Comparison of ENCODE assay signal across 19 cellular contexts in genomic region chr11:13102575-13102840, GRCh38.
DNase-seq lines count a peak whose midpoint lies in the region; ATAC-seq, FAIRE-seq and TF ChIP-seq lines count a peak whose summit lies in the region.
"Had no signal": no experiment of that assay in that cellular context is flagged by ENCODE, and none has a peak within 500 bp of the region (broad histone marks: within the 10 kb centered on the region; RNA-seq: fewer than 3 reads in every experiment).

No MANE protein-coding gene starts in this region.

- intact Hi-C loops in K562 (cut with micrococcal nuclease): no loop called here
- intact Hi-C loops in HepG2 (cut with micrococcal nuclease; ENCODE audit: unreplicated experiment): no loop called here

- no peaks in the 10 kb centered on the region for H3K79me2 ChIP-seq in K562 (ENCODE audit: control insufficient read depth, insufficient read depth, low read length)
- H3K79me2 ChIP-seq in neural progenitor cell (ENCODE audit: low read depth): no peaks in the 10 kb centered on the region
- no peaks in the 10 kb centered on the region for H3K79me2 ChIP-seq in HepG2 (ENCODE audit: insufficient read depth, low read length)

- H3K4me1 Mint-ChIP-seq in neural progenitor cell (peaks cover 22% of the 10 kb centered on the region), osteocyte (ENCODE audit: unreplicated experiment) (no peaks in the 10 kb centered on the region)

- H3K4me3 ChIP-seq in K562 (no peak overlapping the region), neural progenitor cell (no peak overlapping the region), HepG2 (replicated peaks in 1 of 3; ENCODE audit: insufficient read depth in 1 of 3, low read depth in 2 of 3, low read length in 3 of 3) (no peak overlapping the region)
- H3K4me3 ChIP-seq: Peyer's patch had no signal

- POLR2A ChIA-PET in K562 (lab: Yijun Ruan, JAX) (interaction anchor here (0.5 to 1.2 kb wide), 4 partner anchors 12 to 41 kb away, joined by 3 to 4 read pairs (median 3); no protein-coding TSS in a partner anchor), HepG2 (lab: Yijun Ruan, JAX) (no interaction called here)

- H3K9ac ChIP-seq in K562 (ENCODE audit: insufficient read depth in 1 of 2, low read depth in 2 of 2, low read length in 2 of 2): no peak overlapping the region
- H3K9ac ChIP-seq in neural progenitor cell: no peak overlapping the region
- H3K9ac ChIP-seq in HepG2 (ENCODE audit: insufficient read depth, low read depth, low read length): no peak overlapping the region

- H4K20me1 ChIP-seq in K562 (replicated peaks; ENCODE audit: control insufficient read depth, insufficient read depth, low read length) (no peaks in the 10 kb centered on the region), neural progenitor cell (ENCODE audit: low read depth) (no peaks in the 10 kb centered on the region), HepG2 (ENCODE audit: insufficient read depth, low read length) (no peaks in the 10 kb centered on the region)

- H3K27ac Mint-ChIP-seq in neural progenitor cell: no peak overlapping the region
- no peak overlapping the region for H3K27ac Mint-ChIP-seq in osteocyte (ENCODE audit: unreplicated experiment)

- H3K36me3 Mint-ChIP-seq in neural progenitor cell (no peaks in the 10 kb centered on the region), osteocyte (ENCODE audit: unreplicated experiment) (no peaks in the 10 kb centered on the region)

- no peaks in the 10 kb centered on the region for H3K27me3 ChIP-seq in K562 (ENCODE audit: control insufficient read depth in 2 of 2, insufficient read depth in 2 of 2, low read length in 2 of 2)
- no peaks in the 10 kb centered on the region for H3K27me3 ChIP-seq in neural progenitor cell
- no peaks in the 10 kb centered on the region; a peak in 1 of 5 replicates for H3K27me3 ChIP-seq in HepG2 (ENCODE audit: control insufficient read depth in 1 of 2, insufficient read depth in 2 of 2, low read length in 2 of 2)
- H3K27me3 ChIP-seq: Peyer's patch had no signal

- TF ChIP-seq EP300 in K562 (IDR thresholded peaks at IDR 0.05; ENCODE audit: low read length): no peak
- TF ChIP-seq EP300 in HepG2 (IDR thresholded peaks at IDR 0.05; ENCODE audit: low read depth in 2 of 2, low read length in 2 of 2): no peak
- TF ChIP-seq EP300 in HepG2 (CRISPR knock-in tag; IDR thresholded peaks at IDR 0.05; ENCODE audit: borderline replicate concordance): no peak

- TF ChIP-seq RAD21 in K562 (CRISPR knock-in tag; conservative IDR thresholded peaks at IDR 0.05 in 1 of 2, IDR thresholded peaks at IDR 0.05 in 1 of 2) (no peak), HepG2 (CRISPR knock-in tag; IDR thresholded peaks at IDR 0.05) (no peak)

- H3K9me3 Mint-ChIP-seq in neural progenitor cell: no peaks in the 10 kb centered on the region
- no peaks in the 10 kb centered on the region for H3K9me3 Mint-ChIP-seq in osteocyte (ENCODE audit: unreplicated experiment)

- H3K4me3 Mint-ChIP-seq in neural progenitor cell (no peak overlapping the region), osteocyte (ENCODE audit: unreplicated experiment) (no peak overlapping the region)

- ATAC-seq in GM19324 (IDR thresholded peaks at IDR 0.05; ENCODE audit: low FRiP score, unreplicated experiment): peak; percentile 5
- no peak for ATAC-seq in K562
- ATAC-seq in HepG2: no peak
- no peak for ATAC-seq in GM18519 (IDR thresholded peaks at IDR 0.05; ENCODE audit: low FRiP score, unreplicated experiment)
- ATAC-seq: HCT116 had no signal

- H3K4me2 ChIP-seq in K562 (ENCODE audit: insufficient read depth, low read length) (no peak overlapping the region), neural progenitor cell (peak overlapping the region; percentile 34), HepG2 (ENCODE audit: low read depth, low read length) (no peak overlapping the region)

- H3K4me1 ChIP-seq in K562 (replicated peaks in 1 of 2; ENCODE audit: control insufficient read depth in 2 of 2, insufficient read depth in 2 of 2, low read length in 2 of 2): peaks cover 31 to 54% of the 10 kb centered on the region in 2 experiments
- peaks cover 46% of the 10 kb centered on the region for H3K4me1 ChIP-seq in neural progenitor cell
- H3K4me1 ChIP-seq in HepG2 (ENCODE audit: insufficient read depth, low read length): peaks cover 41% of the 10 kb centered on the region
- H3K4me1 ChIP-seq: Peyer's patch had no signal

- no peak for TF ChIP-seq POLR2A in K562 (conservative IDR thresholded peaks at IDR 0.05)
- TF ChIP-seq POLR2A in HepG2 (IDR thresholded peaks at IDR 0.05; ENCODE audit: insufficient read depth in 1 of 2, low read depth in 2 of 2, low read length in 2 of 2): no peak

- BruUV-seq in K562 (replicated peaks; lab: Mats Ljungman, UMichigan) (no TSS peak), HepG2 (replicated peaks; lab: Mats Ljungman, UMichigan) (no TSS peak)

- peak overlapping the region; percentile 48; the same call in 2 of the 3 replicates for H3K27ac ChIP-seq in K562 (ENCODE audit: extremely low read depth, low read depth, low read length)
- peak overlapping the region; percentile 77 for H3K27ac ChIP-seq in neural progenitor cell
- no peak overlapping the region for H3K27ac ChIP-seq in HepG2 (ENCODE audit: extremely low read length, insufficient read depth, low read length)
- H3K27ac ChIP-seq: C4-2B, Peyer's patch had no signal

- H3K9me3 ChIP-seq in K562 (replicated peaks; ENCODE audit: control insufficient read depth, insufficient read depth, low read depth, low read length) (no peaks in the 10 kb centered on the region; the same call in 1 of the 2 replicates), neural progenitor cell (ENCODE audit: low read depth) (no peaks in the 10 kb centered on the region), HepG2 (ENCODE audit: low read length) (no peaks in the 10 kb centered on the region)
- H3K9me3 ChIP-seq: Peyer's patch had no signal

- no peaks in the 10 kb centered on the region for H3K36me3 ChIP-seq in K562 (ENCODE audit: control insufficient read depth, insufficient read depth, low read length)
- H3K36me3 ChIP-seq in neural progenitor cell: no peaks in the 10 kb centered on the region
- no peaks in the 10 kb centered on the region for H3K36me3 ChIP-seq in HepG2 (replicated peaks in 1 of 2; ENCODE audit: control insufficient read depth in 1 of 2, insufficient read depth in 2 of 2, low read length in 2 of 2)
- H3K36me3 ChIP-seq: Peyer's patch had no signal

- DNase-seq in K562 (ENCODE audit: extremely low read depth in 1 of 4, low spot score in 3 of 4): no peak
- peak; percentile 6 for DNase-seq in fibroblast of peridontal ligament (ENCODE audit: extremely low read depth)
- DNase-seq in neural progenitor cell (ENCODE audit: low spot score): no peak
- no peak for DNase-seq in HepG2 (ENCODE audit: low spot score)
- DNase-seq in osteocyte (ENCODE audit: extremely low spot score, unreplicated experiment): no peak
- DNase-seq in NCI-H82 treated with DMSO at 0.1 percent for 48 hours (lab: John Stamatoyannopoulos, UW; ENCODE audit: unreplicated experiment): no peak
- DNase-seq: AML-193, DMS79, Kasumi-1, NCI-H1694, NCI-H2171, NCI-H345, NCI-H524, Peyer's patch had no signal

- FAIRE-seq in K562 (lab: Jason Lieb, UNC) (no peak), HepG2 (lab: Jason Lieb, UNC) (no peak)
- FAIRE-seq: HTR-8/SVneo had no signal

- WGBS in K562 (ENCODE audit: insufficient coverage, low coverage, missing lambda C conversion rate): 28% methylated on average over 2 of the region's 2 CpGs
- 50% methylated on average over 2 of the region's 2 CpGs for WGBS in HepG2 (ENCODE audit: low lambda C conversion rate)

- TF ChIP-seq CTCF in K562 (IDR thresholded peaks at IDR 0.05 in 2 of 3, conservative IDR thresholded peaks at IDR 0.05 in 1 of 3; ENCODE audit: insufficient read depth in 2 of 3, low read depth in 1 of 3, low read length in 3 of 3) (no peak), neural progenitor cell (IDR thresholded peaks at IDR 0.05) (no peak), HepG2 (CRISPR knock-in tag; IDR thresholded peaks at IDR 0.05) (no peak), osteocyte (IDR thresholded peaks at IDR 0.05) (no peak)

- peak overlapping the region; percentile 86 for H2AFZ ChIP-seq in K562 (ENCODE audit: low read depth, low read length)
- peak overlapping the region; percentile 52 for H2AFZ ChIP-seq in neural progenitor cell (replicated peaks)
- no peak overlapping the region for H2AFZ ChIP-seq in HepG2 (ENCODE audit: low read length)

- H3K27me3 Mint-ChIP-seq in neural progenitor cell (ENCODE audit: insufficient read depth, low read depth): peaks cover 4% of the 10 kb centered on the region
- H3K27me3 Mint-ChIP-seq in osteocyte (ENCODE audit: unreplicated experiment): peaks cover 41% of the 10 kb centered on the region

- in situ Hi-C loops in K562 (cut with MboI): no loop called here
- in situ Hi-C loops in HepG2 (cut with HindIII; ENCODE audit: extremely low pct_ligation_motif_present, low pct_unique_long_range_greater_than_20kb): no loop called here

- H3F3A ChIP-seq in neural progenitor cell (ENCODE audit: low read depth): peaks cover 38% of the 10 kb centered on the region

- no peaks in the 10 kb centered on the region for H3K9me1 ChIP-seq in K562 (ENCODE audit: control insufficient read depth, insufficient read depth, low read length)

- CTCF ChIA-PET in K562 (lab: Yijun Ruan, JAX; ENCODE audit: low intra/inter-chr PET ratio): no interaction called here
- CTCF ChIA-PET in HepG2 (lab: Yijun Ruan, JAX; ENCODE audit: low intra/inter-chr PET ratio, low total read pairs): no interaction called here

TF ChIP-seq in HepG2, 621 proteins besides CTCF, POLR2A, EP300 and RAD21 (continues in another document):
- no peak for TF ChIP-seq ZEB1 (IDR thresholded peaks at IDR 0.05; ENCODE audit: insufficient replicate concordance, low read depth)
- no peak for TF ChIP-seq ZNF788 (CRISPR knock-in tag; IDR thresholded peaks at IDR 0.05; ENCODE audit: borderline replicate concordance)
- TF ChIP-seq YEATS2 (CRISPR knock-in tag; IDR thresholded peaks at IDR 0.05; ENCODE audit: borderline replicate concordance): no peak
- no peak for TF ChIP-seq ZFAT (CRISPR knock-in tag; conservative IDR thresholded peaks at IDR 0.05)
- no peak for TF ChIP-seq ZSCAN5A (CRISPR knock-in tag; IDR thresholded peaks at IDR 0.05; ENCODE audit: borderline replicate concordance)
- TF ChIP-seq ZNF136 (CRISPR knock-in tag; IDR thresholded peaks at IDR 0.05; ENCODE audit: low read depth): no peak
- no peak for TF ChIP-seq TCF12 (IDR thresholded peaks at IDR 0.05)
- TF ChIP-seq TCF12 (CRISPR knock-in tag; IDR thresholded peaks at IDR 0.05): no peak
- TF ChIP-seq NR3C1 (CRISPR knock-in tag; IDR thresholded peaks at IDR 0.05): no peak
